In the genomic region with DNA sequence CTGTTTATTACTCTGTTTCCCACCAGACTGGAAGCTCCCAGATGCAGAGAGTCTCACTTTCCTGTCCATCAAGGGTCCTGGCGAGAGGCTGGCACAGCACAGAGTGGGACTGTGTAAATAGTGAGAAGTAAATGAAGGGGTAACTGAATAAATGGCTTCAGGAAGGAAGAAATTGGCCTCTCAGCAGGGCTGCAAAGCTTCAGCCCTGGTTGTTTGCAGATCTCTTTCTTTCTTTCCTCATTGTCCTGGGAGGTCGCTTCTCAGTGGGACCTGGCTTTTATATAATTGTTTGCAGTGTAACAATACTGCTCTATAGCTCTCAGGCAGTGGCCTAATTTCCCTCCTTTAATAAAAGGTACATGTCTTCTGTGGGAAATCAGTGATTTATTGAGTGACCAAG, we compare ENCODE assay signal across 18 cellular contexts.
DNase-seq lines count a peak whose midpoint lies in the region; ATAC-seq and TF ChIP-seq lines count a peak whose summit lies in the region.
"Had no signal": no experiment of that assay in that cellular context is flagged by ENCODE, and none has a peak within 500 bp of the region (broad histone marks: within the 10 kb centered on the region; RNA-seq: fewer than 3 reads in every experiment).

No MANE protein-coding gene starts in this region.

- TF ChIP-seq CTCF in mucosa of descending colon (IDR thresholded peaks at IDR 0.05) = no peak

- H3K4me1 ChIP-seq in HUES48 (ENCODE audit: control insufficient read depth, insufficient read depth, low read length) = peaks cover 14% of the 10 kb centered on the region
- peaks cover 13% of the 10 kb centered on the region; the same call in 1 of the 2 replicates for H3K4me1 ChIP-seq in iPS-20b (ENCODE audit: insufficient read depth, low read length)
- no peaks in the 10 kb centered on the region for H3K4me1 ChIP-seq in mucosa of descending colon (ENCODE audit: low read depth)

- no peaks in the 10 kb centered on the region for H3K36me3 Mint-ChIP-seq in activated T-helper 17 cell treated with anti-CD3 and anti-CD28 coated beads, Interleukin-2, amount 50 U/mL, for 72 hours (ENCODE audit: low read depth)
- H3K36me3 Mint-ChIP-seq: CD8-positive, alpha-beta T cell had no signal

- H3K9me3 ChIP-seq in HUES48 (ENCODE audit: control insufficient read depth, insufficient read depth, low read length) (no peaks in the 10 kb centered on the region; the same call in 1 of the 2 replicates), iPS-20b (ENCODE audit: insufficient read depth, low read depth, low read length) (peaks cover 6% of the 10 kb centered on the region; the same call in 1 of the 2 replicates), mucosa of descending colon (no peaks in the 10 kb centered on the region)
- H3K9me3 ChIP-seq: BLaER1 had no signal

- H3K9me3 Mint-ChIP-seq in activated T-helper 17 cell treated with anti-CD3 and anti-CD28 coated beads, Interleukin-2, amount 50 U/mL, for 72 hours = no peaks in the 10 kb centered on the region
- H3K9me3 Mint-ChIP-seq: CD8-positive, alpha-beta T cell; HFFc6 had no signal

- peaks cover 24% of the 10 kb centered on the region for H3K27me3 Mint-ChIP-seq in activated T-helper 17 cell treated with anti-CD3 and anti-CD28 coated beads, Interleukin-2, amount 50 U/mL, for 72 hours

- ATAC-seq in activated T-helper 17 cell treated with anti-CD3 and anti-CD28 coated beads, Interleukin-2, amount 50 U/mL, for 72 hours (replicated peaks) = no peak
- no peak for ATAC-seq in mucosa of descending colon
- ATAC-seq: CD8-positive, alpha-beta T cell had no signal

- H3K4me3 Mint-ChIP-seq in activated T-helper 17 cell treated with anti-CD3 and anti-CD28 coated beads, Interleukin-2, amount 50 U/mL, for 72 hours = no peak overlapping the region
- H3K4me3 Mint-ChIP-seq: CD8-positive, alpha-beta T cell; HFFc6 had no signal

- H3K4me3 ChIP-seq in HUES48 (ENCODE audit: low read depth, low read length) (no peak overlapping the region), iPS-20b (ENCODE audit: low read length) (0 out of 2 replicates have a peak overlapping the region, but pooled peaks have one; percentile 20), mucosa of descending colon (no peak overlapping the region)
- H3K4me3 ChIP-seq: BLaER1, SK-N-MC had no signal

- H3K27ac Mint-ChIP-seq in activated T-helper 17 cell treated with anti-CD3 and anti-CD28 coated beads, Interleukin-2, amount 50 U/mL, for 72 hours = no peak overlapping the region
- H3K27ac Mint-ChIP-seq: CD8-positive, alpha-beta T cell; HFFc6 had no signal

- intact Hi-C loops in mucosa of descending colon (cut with DNase I, micrococcal nuclease) = no loop called here

- DNase-seq in ELF-1 (ENCODE audit: low read depth, low spot score) (peak; percentile 20), NCI-H748 treated with DMSO at 0.1 percent for 48 hours (lab: John Stamatoyannopoulos, UW) (peak; percentile 66), mucosa of gallbladder (ENCODE audit: low spot score) (no peak), mucosa of descending colon (no peak), NCI-H526 treated with DMSO at 0.1 percent for 48 hours (lab: John Stamatoyannopoulos, UW) (no peak)
- DNase-seq: CD8-positive, alpha-beta T cell; DMS79 treated with DMSO at 0.1 percent for 48 hours; HFFc6; KG1; NCI-H1694 treated with DMSO at 0.1 percent for 48 hours; NCI-H345; NCI-H524 treated with DMSO at 0.1 percent for 48 hours; SHP77 had no signal

- H3K36me3 ChIP-seq in HUES48 (ENCODE audit: control insufficient read depth, insufficient read depth, low read length) (no peaks in the 10 kb centered on the region), iPS-20b (ENCODE audit: insufficient read depth, low read depth, low read length) (no peaks in the 10 kb centered on the region), mucosa of descending colon (ENCODE audit: low read depth) (no peaks in the 10 kb centered on the region)
- H3K36me3 ChIP-seq: BLaER1 had no signal

- H3K9ac ChIP-seq in HUES48 (ENCODE audit: low read depth, low read length) = no peak overlapping the region
- H3K9ac ChIP-seq in iPS-20b (ENCODE audit: low read depth, low read length) = no peak overlapping the region
- H3K9ac ChIP-seq: BLaER1 had no signal

- H3K4me1 Mint-ChIP-seq in activated T-helper 17 cell treated with anti-CD3 and anti-CD28 coated beads, Interleukin-2, amount 50 U/mL, for 72 hours = no peaks in the 10 kb centered on the region

- H3K27ac ChIP-seq in HUES48 (ENCODE audit: low read depth, low read length) (peak overlapping the region; percentile 55), iPS-20b (ENCODE audit: low read length) (no peak overlapping the region)
- H3K27ac ChIP-seq: BLaER1, SK-N-MC had no signal

- H3K27me3 ChIP-seq in HUES48 (ENCODE audit: control insufficient read depth, insufficient read depth, low read length) (peaks cover 7% of the 10 kb centered on the region; the same call in 1 of the 2 replicates), iPS-20b (ENCODE audit: insufficient read depth, low read length) (peaks cover 23% of the 10 kb centered on the region)
- H3K27me3 ChIP-seq: BLaER1 had no signal

Comparison
In these comparisons a context has a peak if more than half of its experiments do, and no peak if none do; other contexts are left out.
1. DNase-seq: peak in ELF-1 (single experiment) and NCI-H748 treated with DMSO at 0.1 percent for 48 hours (single experiment); none in mucosa of gallbladder (single experiment), mucosa of descending colon (0 of 3) and NCI-H526 treated with DMSO at 0.1 percent for 48 hours (single experiment).